In the genomic region with DNA sequence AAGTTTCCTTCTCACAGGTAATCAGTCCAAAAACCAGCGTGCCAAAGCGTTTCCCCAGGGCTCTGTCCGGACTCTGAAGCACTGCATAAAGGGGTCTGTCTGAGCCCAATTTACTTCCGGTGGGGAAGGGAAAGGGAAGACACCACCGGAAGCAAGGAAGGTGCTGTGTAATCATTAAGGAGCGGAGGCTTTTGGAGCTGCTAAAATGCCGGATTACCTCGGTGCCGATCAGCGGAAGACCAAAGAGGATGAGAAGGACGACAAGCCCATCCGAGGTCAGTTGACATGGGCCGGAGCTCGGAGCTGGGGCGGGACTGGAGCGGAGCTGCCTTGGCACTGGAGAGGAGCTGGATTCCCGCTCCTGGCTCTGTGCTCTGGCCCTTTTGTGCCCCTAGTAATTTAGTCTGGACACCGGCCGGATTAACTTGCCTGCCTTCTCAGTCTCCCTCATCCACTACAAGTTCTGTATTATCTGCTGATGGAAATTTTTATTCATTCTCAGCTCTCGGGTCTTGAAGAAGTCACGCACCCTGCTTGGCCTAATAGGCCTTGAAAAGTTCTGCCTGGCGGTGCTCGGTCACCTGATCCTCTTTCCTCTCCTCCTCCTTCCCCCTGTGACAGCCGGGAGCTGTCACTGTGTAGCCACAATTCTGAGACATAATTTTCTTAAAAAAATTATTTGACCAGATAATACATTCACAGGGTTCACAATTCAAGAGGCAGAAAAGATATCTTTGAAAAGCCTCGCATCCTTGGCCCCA, we compare ENCODE assay signal across 8 cellular contexts. TPM values are rescaled to one million over a fixed set of nuclear protein-coding genes. Genes with fewer than 3 reads are reported as not detected.
DNase-seq lines count a peak whose midpoint lies in the region; ATAC-seq and TF ChIP-seq lines count a peak whose summit lies in the region.

TSS of gene PSMC2 (plus strand) at position 137 of the 761 bp plus-strand sequence. CDS start at position 206, 69 bp downstream.

- no peaks in the 10 kb centered on the region for H3K9me2 ChIP-seq in SK-N-SH

- CTCF ChIA-PET in SK-N-SH (lab: Yijun Ruan, JAX) = interaction anchor here (0.5 to 4.4 kb wide), 7 partner anchors 10 to 1352 kb away, joined by 3 to 17 read pairs (median 3); no protein-coding TSS in a partner anchor

- peaks cover 5% of the 10 kb centered on the region for H3F3A ChIP-seq in SK-N-SH (replicated peaks; ENCODE audit: insufficient read depth)

- TF ChIP-seq RAD21 in SK-N-SH (IDR thresholded peaks at IDR 0.05; ENCODE audit: low read length) = no peak

- peak in 1 of 2 experiments; percentile 25; a peak in 1 of 4 replicates for TF ChIP-seq EP300 in SK-N-SH (IDR thresholded peaks at IDR 0.05; ENCODE audit: borderline replicate concordance in 1 of 2, low read depth in 1 of 2, low read length in 1 of 2)

- H3K27me3 ChIP-seq in SK-N-SH (ENCODE audit: insufficient read depth) = no peaks in the 10 kb centered on the region

- peaks cover 7 to 23% of the 10 kb centered on the region in 2 experiments; a peak in 2 of 4 replicates for H3K4me1 ChIP-seq in SK-N-SH (ENCODE audit: control insufficient read depth in 1 of 2, insufficient read depth in 2 of 2, low read depth in 1 of 2, low read length in 1 of 2)

- peaks cover 4 to 16% of the 10 kb centered on the region in 2 experiments for H3K36me3 ChIP-seq in SK-N-SH (replicated peaks in 1 of 2; ENCODE audit: control insufficient read depth in 1 of 2, insufficient read depth in 2 of 2, low read length in 1 of 2)

- ATAC-seq in HG02610 (IDR thresholded peaks at IDR 0.05; ENCODE audit: unreplicated experiment) = peak; percentile 62

- H3K4me3 ChIP-seq in GM08714 (ENCODE audit: low read length) = peak within 1 kb of the TSS; percentile 92
- H3K4me3 ChIP-seq in SK-N-SH (ENCODE audit: low read depth in 2 of 2, low read length in 1 of 2) = peak within 1 kb of the TSS; percentile 72 to 82

- POLR2A ChIA-PET in SK-N-SH (lab: Yijun Ruan, JAX) = interaction anchor here (0.6 to 0.8 kb wide), 2 partner anchors 26 to 40 kb away, joined by 3 read pairs; no protein-coding TSS in a partner anchor

- DNase-seq in NCI-H1092 (lab: John Stamatoyannopoulos, UW) = peak; percentile 88
- peak; percentile 82 for DNase-seq in SK-N-SH
- DNase-seq in activated naive CD4-positive, alpha-beta T cell treated with anti-CD3 and anti-CD28 coated beads, Interleukin-2, amount 50 U/mL, for 16 hours = peak; percentile 81
- peak; percentile 86 for DNase-seq in globus pallidus (ENCODE audit: low spot score)
- DNase-seq in nucleus accumbens (lab: John Stamatoyannopoulos, UW) = peak in 55 of 56 donors; percentile 16 to 91 (median 73)
- peak; percentile 97 for DNase-seq in superior temporal gyrus (ENCODE audit: extremely low spot score)

- peak within 1 kb of the TSS; percentile 92 for H3K9ac ChIP-seq in SK-N-SH

- peak within 1 kb of the TSS; percentile 92 for H2AFZ ChIP-seq in SK-N-SH (ENCODE audit: low read depth)

- 1% methylated on average over 24 of the region's 25 CpGs for WGBS in SK-N-SH (ENCODE audit: low lambda C conversion rate)

- H3K4me2 ChIP-seq in SK-N-SH = peak within 1 kb of the TSS; percentile 86

- H4K20me1 ChIP-seq in SK-N-SH (ENCODE audit: insufficient read depth) = peaks cover 37% of the 10 kb centered on the region

- peak within 1 kb of the TSS; percentile 87 to 89 for H3K27ac ChIP-seq in SK-N-SH (ENCODE audit: low read depth in 2 of 2, low read length in 1 of 2)

- H3K9me3 ChIP-seq in SK-N-SH = no peaks in the 10 kb centered on the region

- TF ChIP-seq CTCF in SK-N-SH (IDR thresholded peaks at IDR 0.05) = no peak

- H3K79me2 ChIP-seq in SK-N-SH (ENCODE audit: insufficient read depth) = peaks cover 84% of the 10 kb centered on the region

TF ChIP-seq in SK-N-SH, 30 proteins besides CTCF, POLR2A, EP300 and RAD21 (continues in another document):
- no peak for TF ChIP-seq GATA2 (CRISPR knock-in tag; IDR thresholded peaks at IDR 0.05)
- TF ChIP-seq IRF3 (IDR thresholded peaks at IDR 0.05; ENCODE audit: low read depth, low read length) = peak; percentile 13; the same call in 1 of the 2 replicates
- TF ChIP-seq TCF12 (IDR thresholded peaks at IDR 0.05) = peak; percentile 41; the same call in 1 of the 2 replicates
- TF ChIP-seq FOXJ3 (CRISPR knock-in tag; IDR thresholded peaks at IDR 0.05) = no peak
- no peak for TF ChIP-seq SMC3 (IDR thresholded peaks at IDR 0.05; ENCODE audit: low read depth, low read length)
- peak; percentile 67 for TF ChIP-seq CHD2 (IDR thresholded peaks at IDR 0.05; ENCODE audit: low read length, partially characterized antibody)
- peak; percentile 63; the same call in 1 of the 2 replicates for TF ChIP-seq RFX5 (IDR thresholded peaks at IDR 0.05; ENCODE audit: low read length)
- TF ChIP-seq ELF1 (IDR thresholded peaks at IDR 0.05) = peak; percentile 88
- peak; percentile 6; the same call in 1 of the 2 replicates for TF ChIP-seq JUND (IDR thresholded peaks at IDR 0.05)
- peak; percentile 99 for TF ChIP-seq GABPA (IDR thresholded peaks at IDR 0.05; ENCODE audit: low read depth)
- TF ChIP-seq, protein P1, sequence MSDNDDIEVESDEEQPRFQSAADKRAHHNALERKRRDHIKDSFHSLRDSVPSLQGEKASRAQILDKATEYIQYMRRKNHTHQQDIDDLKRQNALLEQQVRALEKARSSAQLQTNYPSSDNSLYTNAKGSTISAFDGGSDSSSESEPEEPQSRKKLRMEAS (IDR thresholded peaks at IDR 0.05; ENCODE audit: low read depth) = peak; percentile 87
- TF ChIP-seq RXRA (IDR thresholded peaks at IDR 0.05; ENCODE audit: borderline replicate concordance, low read depth) = no peak
- peak; percentile 96 for TF ChIP-seq POLR2AphosphoS5 (IDR thresholded peaks at IDR 0.05; ENCODE audit: low read depth, low read length)
- no peak for TF ChIP-seq USF2 (IDR thresholded peaks at IDR 0.05; ENCODE audit: borderline replicate concordance, low read depth, low read length)
- peak; percentile 81; the same call in 1 of the 2 replicates for TF ChIP-seq YY1 (IDR thresholded peaks at IDR 0.05; ENCODE audit: low read depth)
- peak; percentile 97 for TF ChIP-seq TAF1 (IDR thresholded peaks at IDR 0.05; ENCODE audit: borderline replicate concordance, low read depth, low read length)
- TF ChIP-seq, protein P2, sequence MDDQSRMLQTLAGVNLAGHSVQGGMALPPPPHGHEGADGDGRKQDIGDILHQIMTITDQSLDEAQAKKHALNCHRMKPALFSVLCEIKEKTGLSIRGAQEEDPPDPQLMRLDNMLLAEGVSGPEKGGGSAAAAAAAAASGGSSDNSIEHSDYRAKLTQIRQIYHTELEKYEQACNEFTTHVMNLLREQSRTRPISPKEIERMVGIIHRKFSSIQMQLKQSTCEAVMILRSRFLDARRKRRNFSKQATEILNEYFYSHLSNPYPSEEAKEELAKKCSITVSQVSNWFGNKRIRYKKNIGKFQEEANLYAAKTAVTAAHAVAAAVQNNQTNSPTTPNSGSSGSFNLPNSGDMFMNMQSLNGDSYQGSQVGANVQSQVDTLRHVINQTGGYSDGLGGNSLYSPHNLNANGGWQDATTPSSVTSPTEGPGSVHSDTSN (IDR thresholded peaks at IDR 0.05) = 0 out of 2 replicates have a peak, but pooled peaks have one; percentile 3
- no peak for TF ChIP-seq FOXM1 (IDR thresholded peaks at IDR 0.05; ENCODE audit: low read depth)
- TF ChIP-seq RCOR1 (IDR thresholded peaks at IDR 0.05; ENCODE audit: low read length) = peak; percentile 70
- peak; percentile 80 for TF ChIP-seq USF1 (IDR thresholded peaks at IDR 0.05; ENCODE audit: borderline replicate concordance, low read depth)
- peak; percentile 92 for TF ChIP-seq SIN3A (IDR thresholded peaks at IDR 0.05; ENCODE audit: borderline replicate concordance, low read depth, low read length)

RNA-seq across cellular contexts. Expression of gene PSMC2, which starts in this region (rescaled TPM):
- 231 and 283 TPM in 2 replicates for polyA plus RNA-seq in SK-N-SH (2012; rRNA removed)
- 277 and 372 TPM in 2 replicates for polyA plus RNA-seq in SK-N-SH (2012; cell fraction: cytosol; rRNA removed)
- 123 and 270 TPM in 2 replicates for polyA plus RNA-seq in SK-N-SH (2012; cell fraction: nucleus; rRNA removed)

Comparison
In these comparisons a context has a peak if more than half of its experiments do, and no peak if none do; other contexts are left out.
1. Peak in every context shown above with its lines: DNase-seq, ATAC-seq, H3K4me3 ChIP-seq and H3K27ac ChIP-seq.